ENCODE assay signal across 28 cellular contexts in genomic region chrX:95995600-95995999, GRCh38.
"Had no signal": no experiment of that assay in that cellular context is flagged by ENCODE, and none has a peak within 500 bp of the region (broad histone marks: within the 10 kb centered on the region; RNA-seq: fewer than 3 reads in every experiment).

No MANE protein-coding gene starts in this region.

- H3K9me3 ChIP-seq: esophagus squamous epithelium, heart left ventricle had no signal

- DNase-seq: activated B cell treated with CpG ODN at 0.5 μM for 24 hours; activated CD4-positive, alpha-beta T cell treated with anti-CD3 and anti-CD28 coated beads for 1 hour; activated CD4-positive, alpha-beta T cell treated with anti-CD3 and anti-CD28 coated beads for 4 hours; activated CD4-positive, alpha-beta T cell treated with anti-CD3 and anti-CD28 coated beads, Interleukin-2, amount 10 ng/mL, durations not matched to agents 7 days and 5 days; activated CD4-positive, alpha-beta T cell treated with anti-CD3 and anti-CD28 coated beads, Interleukin-2, amount 50 U/mL, for 4 hours; activated CD8-positive, alpha-beta memory T cell treated with anti-CD3 and anti-CD28 coated beads for 24 hours; activated CD8-positive, alpha-beta T cell treated with anti-CD3 and anti-CD28 coated beads for 36 hours; activated effector memory CD4-positive, alpha-beta T cell treated with Interleukin-2 at 50 U/mL for 16 hours; activated gamma-delta T cell treated with Interleukin-2 at 50 U/mL for 16 hours; activated naive CD4-positive, alpha-beta T cell treated with anti-CD3 and anti-CD28 coated beads, Interleukin-2, amount 50 U/mL, for 16 hours; activated naive CD4-positive, alpha-beta T cell treated with Interleukin-2 at 50 U/mL for 16 hours; activated T-cell treated with anti-CD3 and anti-CD28 coated beads, Interleukin-2, amount 50 U/mL, for 4 hours; amniotic stem cell; anterior cingulate cortex; brain microvascular endothelial cell; caudate nucleus; cortex of kidney; dermis blood vessel endothelial cell; effector CD4-positive, alpha-beta T cell; effector memory CD8-positive, alpha-beta T cell; esophagus squamous epithelium; heart left ventricle; T-helper 1 cell; T-helper 17 cell; T1000; WERI-Rb-1 had no signal

- H3K27ac ChIP-seq: brain microvascular endothelial cell, epithelial cell of prostate, esophagus squamous epithelium, heart left ventricle, WERI-Rb-1 had no signal

- H3K4me3 ChIP-seq: esophagus squamous epithelium, heart left ventricle had no signal

- ATAC-seq: activated CD8-positive, alpha-beta T cell treated with anti-CD3 and anti-CD28 coated beads for 36 hours; activated T-cell treated with anti-CD3 and anti-CD28 coated beads, Interleukin-2, amount 50 U/mL, for 4 hours; activated T-helper 17 cell treated with anti-CD3 and anti-CD28 coated beads, Interleukin-2, amount 50 U/mL, for 72 hours; effector memory CD8-positive, alpha-beta T cell; heart left ventricle; T-helper 17 cell had no signal

- H3K4me1 ChIP-seq: esophagus squamous epithelium, heart left ventricle had no signal

- H3K36me3 ChIP-seq: brain microvascular endothelial cell, esophagus squamous epithelium, heart left ventricle, WERI-Rb-1 had no signal

- H3K27me3 ChIP-seq: brain microvascular endothelial cell, esophagus squamous epithelium, heart left ventricle had no signal
